ENCODE assay signal across 14 cellular contexts in genomic region chr2:111634050-111634784, GRCh38.
DNase-seq lines count a peak whose midpoint lies in the region; ATAC-seq and TF ChIP-seq lines count a peak whose summit lies in the region.
"Had no signal": no experiment of that assay in that cellular context is flagged by ENCODE, and none has a peak within 500 bp of the region (broad histone marks: within the 10 kb centered on the region; RNA-seq: fewer than 3 reads in every experiment).

No MANE protein-coding gene starts in this region.

- H3K9ac ChIP-seq in DND-41 (ENCODE audit: low read depth, low read length) = no peak overlapping the region
- no peak overlapping the region for H3K9ac ChIP-seq in Loucy (ENCODE audit: low read depth, low read length, poor library complexity, severe bottlenecking)
- H3K9ac ChIP-seq in mesenchymal stem cell (ENCODE audit: low read length) = no peak overlapping the region

- H3K9me3 Mint-ChIP-seq in activated naive CD8-positive, alpha-beta T cell treated with anti-CD3 and anti-CD28 coated beads for 36 hours = peaks cover 14% of the 10 kb centered on the region

- peaks cover 6% of the 10 kb centered on the region for H3K9me3 ChIP-seq in DND-41 (ENCODE audit: insufficient read depth, low read length, severe bottlenecking)
- no peaks in the 10 kb centered on the region for H3K9me3 ChIP-seq in Loucy (ENCODE audit: insufficient read depth, low read depth, low read length)
- H3K9me3 ChIP-seq in mesenchymal stem cell (ENCODE audit: control insufficient read depth, low read length) = peaks cover 6% of the 10 kb centered on the region

- H3K4me3 Mint-ChIP-seq in activated naive CD8-positive, alpha-beta T cell treated with anti-CD3 and anti-CD28 coated beads for 36 hours = no peak overlapping the region
- H3K4me3 Mint-ChIP-seq: IgD-negative memory B cell had no signal

- 67% methylated on average over 2 of the region's 2 CpGs for WGBS in mesenchymal stem cell

- H3K4me1 ChIP-seq in DND-41 (ENCODE audit: insufficient read depth, low read length) = peaks cover 31% of the 10 kb centered on the region
- H3K4me1 ChIP-seq in Loucy (ENCODE audit: insufficient read depth, low read length, poor library complexity, severe bottlenecking) = peaks cover 22% of the 10 kb centered on the region
- peaks cover 6% of the 10 kb centered on the region for H3K4me1 ChIP-seq in mesenchymal stem cell (ENCODE audit: control insufficient read depth, insufficient read depth, low read depth, low read length)
- H3K4me1 ChIP-seq: esophagus muscularis mucosa had no signal

- no peaks in the 10 kb centered on the region for H3K36me3 ChIP-seq in DND-41 (ENCODE audit: insufficient read depth, low read length)
- H3K36me3 ChIP-seq in Loucy (ENCODE audit: insufficient read depth, low read length) = no peaks in the 10 kb centered on the region
- no peaks in the 10 kb centered on the region for H3K36me3 ChIP-seq in mesenchymal stem cell (ENCODE audit: control insufficient read depth in 1 of 2, insufficient read depth in 2 of 2, low read depth in 1 of 2, low read length in 2 of 2)
- H3K36me3 ChIP-seq in H7 (replicated peaks; ENCODE audit: control insufficient read depth, insufficient read depth, low read length) = no peaks in the 10 kb centered on the region
- H3K36me3 ChIP-seq: esophagus muscularis mucosa had no signal

- H3K9me2 ChIP-seq in Loucy (replicated peaks; ENCODE audit: low read depth, low read length) = no peaks in the 10 kb centered on the region

- H3K4me3 ChIP-seq in DND-41 (ENCODE audit: low read depth in 1 of 2, low read length in 2 of 2) (no peak overlapping the region), Loucy (ENCODE audit: low read length, poor library complexity, severe bottlenecking) (no peak overlapping the region), mesenchymal stem cell (ENCODE audit: insufficient read depth in 1 of 2, low read depth in 1 of 2, low read length in 2 of 2) (no peak overlapping the region), H7 (ENCODE audit: insufficient read depth, low read depth, low read length) (no peak overlapping the region), coronary artery (no peak overlapping the region)
- H3K4me3 ChIP-seq: esophagus muscularis mucosa had no signal

- no peak overlapping the region for H4K8ac ChIP-seq in mesenchymal stem cell (ENCODE audit: low read length)

- H4K20me1 ChIP-seq in DND-41 (ENCODE audit: insufficient read depth, low read length) (no peaks in the 10 kb centered on the region), Loucy (ENCODE audit: insufficient read depth, low read length, poor library complexity, severe bottlenecking) (no peaks in the 10 kb centered on the region)

- H3K4me2 ChIP-seq in DND-41 (ENCODE audit: insufficient read depth, low read length) (no peak overlapping the region), Loucy (ENCODE audit: low read depth, low read length, poor library complexity, severe bottlenecking) (no peak overlapping the region), mesenchymal stem cell (ENCODE audit: low read length, poor library complexity, severe bottlenecking) (no peak overlapping the region)

- DNase-seq in DND-41 (peak; percentile 35), mesenchymal stem cell (peak; percentile 95), H7 (no peak), coronary artery (ENCODE audit: low spot score) (no peak), NCI-H187 treated with DMSO at 0.1 percent for 48 hours (lab: John Stamatoyannopoulos, UW) (no peak)
- DNase-seq in activated naive CD8-positive, alpha-beta T cell treated with anti-CD3 and anti-CD28 coated beads for 36 hours = peak; percentile 17
- DNase-seq: amniotic stem cell; C1 segment of cervical spinal cord; NCI-H1436; NCI-H510A treated with DMSO at 0.1 percent for 48 hours; stimulated activated CD8-positive, alpha-beta memory T cell treated with anti-CD3 and anti-CD28 coated beads, Interleukin-4, amount 100 ng/mL, for 48 hours had no signal

- no peak overlapping the region for H2BK5ac ChIP-seq in mesenchymal stem cell (ENCODE audit: low read depth, low read length, poor library complexity, severe bottlenecking)

- no peak overlapping the region for H3K14ac ChIP-seq in mesenchymal stem cell (ENCODE audit: low read length in 2 of 2)

- no peak for ATAC-seq in DND-41 (ENCODE audit: insufficient read depth, low read depth)

- H2BK12ac ChIP-seq in mesenchymal stem cell (ENCODE audit: low read length in 2 of 2) = peak overlapping the region in 1 of 2 experiments; percentile 72

- peak overlapping the region; percentile 62; the same call in 1 of the 2 replicates for H2AFZ ChIP-seq in DND-41 (ENCODE audit: low read depth, low read length)
- H2AFZ ChIP-seq in Loucy (ENCODE audit: low read length) = peak overlapping the region; percentile 44
- H2AFZ ChIP-seq in mesenchymal stem cell (ENCODE audit: low read depth, low read length) = no peak overlapping the region

- no peaks in the 10 kb centered on the region for H3F3A ChIP-seq in Loucy (ENCODE audit: low read depth)

- H3K27ac ChIP-seq in DND-41 (ENCODE audit: low read length) = peak overlapping the region; percentile 90
- no peak overlapping the region for H3K27ac ChIP-seq in mesenchymal stem cell (ENCODE audit: low read length, poor library complexity, severe bottlenecking)
- no peak overlapping the region for H3K27ac ChIP-seq in coronary artery
- H3K27ac ChIP-seq: esophagus muscularis mucosa had no signal

- no peak overlapping the region for H2AK5ac ChIP-seq in mesenchymal stem cell (ENCODE audit: low read length, severe bottlenecking)

- H3K23ac ChIP-seq in mesenchymal stem cell (ENCODE audit: low read length in 2 of 2) = no peak overlapping the region

- TF ChIP-seq CTCF in DND-41 (IDR thresholded peaks at IDR 0.05; ENCODE audit: borderline replicate concordance, extremely low read depth, low read length, poor library complexity, severe bottlenecking) (no peak), Loucy (conservative IDR thresholded peaks at IDR 0.05; ENCODE audit: low read length) (no peak), coronary artery (IDR thresholded peaks at IDR 0.05) (no peak)

- H3K4me1 Mint-ChIP-seq in activated naive CD8-positive, alpha-beta T cell treated with anti-CD3 and anti-CD28 coated beads for 36 hours = peaks cover 24% of the 10 kb centered on the region
- H3K4me1 Mint-ChIP-seq: IgD-negative memory B cell had no signal

- H3K27me3 Mint-ChIP-seq in activated naive CD8-positive, alpha-beta T cell treated with anti-CD3 and anti-CD28 coated beads for 36 hours = peaks cover 19% of the 10 kb centered on the region

- no peak overlapping the region for H2BK15ac ChIP-seq in mesenchymal stem cell (ENCODE audit: low read depth, poor library complexity, severe bottlenecking)

- H3K4ac ChIP-seq in mesenchymal stem cell (ENCODE audit: low read depth in 1 of 2, low read length in 2 of 2) = peak overlapping the region in 1 of 2 experiments; percentile 50

- H3K79me1 ChIP-seq in mesenchymal stem cell (replicated peaks; ENCODE audit: low read length, poor library complexity, severe bottlenecking) = no peaks in the 10 kb centered on the region

- peak overlapping the region; percentile 14 for H3K27ac Mint-ChIP-seq in activated naive CD8-positive, alpha-beta T cell treated with anti-CD3 and anti-CD28 coated beads for 36 hours
- H3K27ac Mint-ChIP-seq: IgD-negative memory B cell had no signal

- no peaks in the 10 kb centered on the region for H3K27me3 ChIP-seq in DND-41 (ENCODE audit: insufficient read depth, low read length, poor library complexity)
- H3K27me3 ChIP-seq in Loucy (ENCODE audit: insufficient read depth, low read length, poor library complexity, severe bottlenecking) = no peaks in the 10 kb centered on the region
- no peaks in the 10 kb centered on the region for H3K27me3 ChIP-seq in mesenchymal stem cell (ENCODE audit: control insufficient read depth in 1 of 2, insufficient read depth in 1 of 2, low read length in 2 of 2)
- no peaks in the 10 kb centered on the region for H3K27me3 ChIP-seq in H7 (ENCODE audit: control insufficient read depth, insufficient read depth, low read length)
- H3K27me3 ChIP-seq: esophagus muscularis mucosa had no signal

- H3K79me2 ChIP-seq in DND-41 (ENCODE audit: insufficient read depth, low read length) (no peaks in the 10 kb centered on the region), Loucy (ENCODE audit: insufficient read depth, low read length) (no peaks in the 10 kb centered on the region)

- no peaks in the 10 kb centered on the region for H3K36me3 Mint-ChIP-seq in activated naive CD8-positive, alpha-beta T cell treated with anti-CD3 and anti-CD28 coated beads for 36 hours

- no peak overlapping the region for H2BK120ac ChIP-seq in mesenchymal stem cell (ENCODE audit: low read depth, low read length)

- H4K91ac ChIP-seq in mesenchymal stem cell (ENCODE audit: low read length) = no peak overlapping the region

- peak overlapping the region in 1 of 2 experiments; percentile 52 for H3K18ac ChIP-seq in mesenchymal stem cell (ENCODE audit: low read depth in 1 of 2, low read length in 2 of 2)

Comparison
In these comparisons a context has a peak if more than half of its experiments do, and no peak if none do; other contexts are left out.
1. DNase-seq: peak in DND-41 (single experiment), activated naive CD8-positive, alpha-beta T cell treated with anti-CD3 and anti-CD28 coated beads for 36 hours (single experiment) and mesenchymal stem cell (single experiment); none in H7 (single experiment), coronary artery (single experiment) and NCI-H187 treated with DMSO at 0.1 percent for 48 hours (single experiment).